ENCODE assay signal across 29 cellular contexts in genomic region chr10:13500201-13500600, GRCh38. TPM values are rescaled to one million over a fixed set of nuclear protein-coding genes. Genes with fewer than 3 reads are reported as not detected.
"Had no signal": no experiment of that assay in that cellular context is flagged by ENCODE, and none has a peak within 500 bp of the region (broad histone marks: within the 10 kb centered on the region; RNA-seq: fewer than 3 reads in every experiment).

No MANE protein-coding gene starts in this region.

- H3K4me2 ChIP-seq: hepatocyte, smooth muscle cell had no signal

- H3K4me3 ChIP-seq: hepatocyte, left lung, lower lobe of right lung, ovary, prostate gland, sigmoid colon, smooth muscle cell, tibial nerve, uterus had no signal

- H3K36me3 Mint-ChIP-seq: naive thymus-derived CD8-positive, alpha-beta T cell; stimulated activated memory B cell treated with anti-CD40 and anti-IgM and Interleukin-4, amounts not matched to agents 10 μg/mL and 1 μg/mL and 100 μg/mL, for 72 hours; type B pancreatic cell had no signal

- H3K4me3 Mint-ChIP-seq: nephron; neural crest cell; stimulated activated memory B cell treated with anti-CD40 and anti-IgM and Interleukin-4, amounts not matched to agents 10 μg/mL and 1 μg/mL and 100 μg/mL, for 72 hours; stimulated activated naive CD8-positive, alpha-beta T cell treated with anti-CD3 and anti-CD28 coated beads, Interleukin-15, amount 100 ng/mL, for 72 hours; type B pancreatic cell had no signal

- H3K27ac ChIP-seq: hepatocyte, left lung, lower lobe of right lung, neutrophil, ovary, prostate gland, sigmoid colon, tibial nerve, uterus had no signal

- DNase-seq: kidney; left colon; left lung; lower lobe of right lung; mammary epithelial cell; mesenchymal stem cell; naive thymus-derived CD8-positive, alpha-beta T cell; occipital lobe; ovary; retina; right cardiac atrium; sigmoid colon; stimulated activated CD4-positive, alpha-beta T cell treated with anti-CD3 and anti-CD28 coated beads, Interleukin-1b, Interleukin-23, amount 100 ng/mL, for 48 hours; stimulated activated CD4-positive, alpha-beta T cell treated with anti-CD3 and anti-CD28 coated beads, Interleukin-2, amount 100 ng/mL, for 48 hours; stimulated activated CD4-positive, alpha-beta T cell treated with anti-CD3 and anti-CD28 coated beads, Interleukin-4, amount 100 ng/mL, for 4 hours; stimulated activated CD8-positive, alpha-beta memory T cell treated with anti-CD3 and anti-CD28 coated beads, Interleukin-4, amount 100 ng/mL, for 48 hours; stimulated activated naive CD4-positive, alpha-beta T cell treated with Interleukin-2 at 50 U/mL for 16 hours; stimulated activated naive CD8-positive, alpha-beta T cell treated with anti-CD3 and anti-CD28 coated beads, Interleukin-15, amount 100 ng/mL, for 72 hours; substantia nigra; uterus had no signal

- FAIRE-seq: kidney had no signal

- H2AFZ ChIP-seq: hepatocyte had no signal

- H3K9me3 ChIP-seq: left lung, lower lobe of right lung, neutrophil, ovary, prostate gland, sigmoid colon, tibial nerve, uterus had no signal

- H3K27me3 Mint-ChIP-seq: type B pancreatic cell had no signal

- ATAC-seq: left colon; left lung; lower lobe of right lung; naive thymus-derived CD8-positive, alpha-beta T cell; right cardiac atrium; stimulated activated memory B cell treated with anti-CD40 and anti-IgM and Interleukin-4, amounts not matched to agents 10 μg/mL and 1 μg/mL and 100 μg/mL, for 72 hours; stimulated activated naive CD8-positive, alpha-beta T cell treated with anti-CD3 and anti-CD28 coated beads, Interleukin-15, amount 100 ng/mL, for 72 hours had no signal

- H3K27me3 ChIP-seq: hepatocyte, left lung, neutrophil, ovary, sigmoid colon, tibial nerve, uterus had no signal

- H3K4me1 Mint-ChIP-seq: stimulated activated naive CD8-positive, alpha-beta T cell treated with anti-CD3 and anti-CD28 coated beads, Interleukin-15, amount 100 ng/mL, for 72 hours had no signal

- H3K36me3 ChIP-seq: neutrophil, ovary, prostate gland, uterus had no signal

- H3K4me1 ChIP-seq: left lung, lower lobe of right lung, prostate gland, uterus had no signal

- H3K9me3 Mint-ChIP-seq: naive thymus-derived CD8-positive, alpha-beta T cell; nephron; neural crest cell; stimulated activated memory B cell treated with anti-CD40 and anti-IgM and Interleukin-4, amounts not matched to agents 10 μg/mL and 1 μg/mL and 100 μg/mL, for 72 hours; stimulated activated naive CD8-positive, alpha-beta T cell treated with anti-CD3 and anti-CD28 coated beads, Interleukin-15, amount 100 ng/mL, for 72 hours; type B pancreatic cell had no signal

- H3K27ac Mint-ChIP-seq: naive thymus-derived CD8-positive, alpha-beta T cell; nephron; stimulated activated memory B cell treated with anti-CD40 and anti-IgM and Interleukin-4, amounts not matched to agents 10 μg/mL and 1 μg/mL and 100 μg/mL, for 72 hours; stimulated activated naive CD8-positive, alpha-beta T cell treated with anti-CD3 and anti-CD28 coated beads, Interleukin-15, amount 100 ng/mL, for 72 hours; type B pancreatic cell had no signal

- H3K79me2 ChIP-seq: hepatocyte had no signal

RNA-seq across cellular contexts. Expression of gene BEND7, which starts 28.6 kb away (rescaled TPM):
- total RNA-seq: naive thymus-derived CD8-positive, alpha-beta T cell had no signal
- polyA plus RNA-seq: naive thymus-derived CD8-positive, alpha-beta T cell had no signal
